ENCODE assay signal across 25 cellular contexts in genomic region chr1:221869759-221870158, GRCh38.
DNase-seq lines count a peak whose midpoint lies in the region; ATAC-seq lines count a peak whose summit lies in the region.
"Had no signal": no experiment of that assay in that cellular context is flagged by ENCODE, and none has a peak within 500 bp of the region (broad histone marks: within the 10 kb centered on the region; RNA-seq: fewer than 3 reads in every experiment).

No MANE protein-coding gene starts in this region.

- DNase-seq in NCI-H524 (lab: John Stamatoyannopoulos, UW) (peak; percentile 7 to 27), NCI-H524 treated with DMSO at 0.1 percent for 48 hours (lab: John Stamatoyannopoulos, UW) (no peak), SJSA1 (ENCODE audit: low read depth in 1 of 2, low spot score in 2 of 2) (peak in 1 of 2 experiments; percentile 27), fibroblast of peridontal ligament (ENCODE audit: extremely low read depth) (peak; percentile 77), anterior cingulate cortex (lab: John Stamatoyannopoulos, UW) (no peak), iPS-NIHi7 (ENCODE audit: extremely low spot score) (no peak), posterior cingulate gyrus (no peak)
- DNase-seq: 8988T; activated CD4-positive, alpha-beta memory T cell treated with anti-CD3 and anti-CD28 coated beads, Interleukin-2, amount 10 ng/mL, durations not matched to agents 7 days and 5 days; activated CD4-positive, CD25-positive, alpha-beta regulatory T cell; activated naive CD4-positive, alpha-beta T cell; activated T-cell treated with anti-CD3 and anti-CD28 coated beads for 4 hours; effector CD4-positive, alpha-beta T cell; GDM1; kidney; lower lobe of right lung; NCI-H2107; NCI-H510A treated with DMSO at 0.1 percent for 48 hours; stimulated activated CD4-positive, alpha-beta T cell treated with anti-CD3 and anti-CD28 coated beads, Interleukin-12 subunit alpha, Interleukin-12 subunit beta, amount 100 ng/mL, for 4 hours; stimulated activated CD8-positive, alpha-beta memory T cell treated with anti-CD3 and anti-CD28 coated beads, Interleukin-4, amount 100 ng/mL, for 48 hours; T-helper 9 cell; upper lobe of left lung had no signal

- H3K4me1 ChIP-seq in SJSA1 (replicated peaks), result peaks cover 35% of the 10 kb centered on the region
- H3K4me1 ChIP-seq: lower lobe of right lung, upper lobe of left lung had no signal

- ATAC-seq in HG03439 (IDR thresholded peaks at IDR 0.05; ENCODE audit: unreplicated experiment), result no peak
- ATAC-seq: GM12878, lower lobe of right lung had no signal

- H3K27me3 ChIP-seq in SJSA1 (replicated peaks), result no peaks in the 10 kb centered on the region
- H3K27me3 ChIP-seq: upper lobe of left lung had no signal

- peak overlapping the region; percentile 45 for H3K27ac ChIP-seq in SJSA1
- H3K27ac ChIP-seq: lower lobe of right lung, RWPE1, upper lobe of left lung had no signal

- no peaks in the 10 kb centered on the region for H3K36me3 ChIP-seq in SJSA1
- H3K36me3 ChIP-seq: lower lobe of right lung, upper lobe of left lung had no signal

- no peaks in the 10 kb centered on the region for H3K9me3 ChIP-seq in SJSA1 (replicated peaks)
- H3K9me3 ChIP-seq: lower lobe of right lung, upper lobe of left lung had no signal

- intact Hi-C loops in posterior cingulate gyrus (cut with DNase I), result loop anchor here (10.0 kb wide), 1 partner anchor 65 kb away; no protein-coding TSS in a partner anchor

- H3K4me3 ChIP-seq in SJSA1, result no peak overlapping the region
- H3K4me3 ChIP-seq: GM12878, lower lobe of right lung, upper lobe of left lung had no signal

Comparison
In these comparisons a context has a peak if more than half of its experiments do, and no peak if none do; other contexts are left out.
1. DNase-seq: peak in NCI-H524 (2 of 2) and fibroblast of peridontal ligament (single experiment); none in NCI-H524 treated with DMSO at 0.1 percent for 48 hours (single experiment), anterior cingulate cortex (0 of 58), iPS-NIHi7 (single experiment) and posterior cingulate gyrus (0 of 10).